8 cellular contexts compared by ENCODE assay signal in genomic region chr6:37547564-37548061, GRCh38. TPM values are rescaled to one million over a fixed set of nuclear protein-coding genes. Genes with fewer than 3 reads are reported as not detected.
DNase-seq lines count a peak whose midpoint lies in the region; ATAC-seq, FAIRE-seq and TF ChIP-seq lines count a peak whose summit lies in the region.

No MANE protein-coding gene starts in this region.

- H3K4me3 Mint-ChIP-seq in activated CD4-positive, alpha-beta T cell treated with anti-CD3 and anti-CD28 coated beads, Interleukin-2, amount 10 ng/mL, durations not matched to agents 24 days and 14 days: peak overlapping the region; percentile 7

- peak; percentile 72 for DNase-seq in activated CD4-positive, alpha-beta T cell treated with anti-CD3 and anti-CD28 coated beads, Interleukin-2, amount 10 ng/mL, durations not matched to agents 24 days and 14 days
- no peak for DNase-seq in activated CD4-positive, alpha-beta T cell treated with anti-CD3 and anti-CD28 coated beads, Interleukin-2, amount 50 U/mL, for 4 hours
- DNase-seq in NCI-H2029 treated with DMSO at 0.1 percent for 48 hours (lab: John Stamatoyannopoulos, UW): peak; percentile 51
- peak; percentile 22 for DNase-seq in central memory CD4-positive, alpha-beta T cell
- peak; percentile 47 for DNase-seq in skeletal muscle cell (ENCODE audit: low read depth)
- no peak for DNase-seq in H54 (ENCODE audit: insufficient read length, low spot score)
- DNase-seq in HuH-7.5 (ENCODE audit: low spot score): no peak

- no peaks in the 10 kb centered on the region for H3K36me3 Mint-ChIP-seq in activated CD4-positive, alpha-beta T cell treated with anti-CD3 and anti-CD28 coated beads, Interleukin-2, amount 10 ng/mL, durations not matched to agents 24 days and 14 days (ENCODE audit: low read depth)

- no peak for TF ChIP-seq POLR2A in H54 (IDR thresholded peaks at IDR 0.05; ENCODE audit: low read depth, low read length)

- H3K27ac Mint-ChIP-seq in activated CD4-positive, alpha-beta T cell treated with anti-CD3 and anti-CD28 coated beads, Interleukin-2, amount 10 ng/mL, durations not matched to agents 24 days and 14 days: peak overlapping the region; percentile 49

- H3K4me3 ChIP-seq in skeletal muscle cell (ENCODE audit: low read depth, low read length): no peak overlapping the region

- ATAC-seq in HG02840 (IDR thresholded peaks at IDR 0.05; ENCODE audit: low FRiP score, unreplicated experiment): no peak

- no peaks in the 10 kb centered on the region for H3K9me3 Mint-ChIP-seq in activated CD4-positive, alpha-beta T cell treated with anti-CD3 and anti-CD28 coated beads, Interleukin-2, amount 10 ng/mL, durations not matched to agents 24 days and 14 days

- H3K4me1 Mint-ChIP-seq in activated CD4-positive, alpha-beta T cell treated with anti-CD3 and anti-CD28 coated beads, Interleukin-2, amount 10 ng/mL, durations not matched to agents 24 days and 14 days: peaks cover 14% of the 10 kb centered on the region

- FAIRE-seq in H54 (lab: Jason Lieb, UNC): no peak

- intact Hi-C loops in activated CD4-positive, alpha-beta T cell treated with anti-CD3 and anti-CD28 coated beads, Interleukin-2, amount 10 ng/mL, durations not matched to agents 24 days and 14 days (cut with micrococcal nuclease): no loop called here

- H3K27me3 Mint-ChIP-seq in activated CD4-positive, alpha-beta T cell treated with anti-CD3 and anti-CD28 coated beads, Interleukin-2, amount 10 ng/mL, durations not matched to agents 24 days and 14 days: no peaks in the 10 kb centered on the region

RNA-seq across cellular contexts. Expression of gene CCDC167, which starts 47.9 kb away (rescaled TPM):
- total RNA-seq in activated CD4-positive, alpha-beta T cell treated with anti-CD3 and anti-CD28 coated beads, Interleukin-2, amount 10 ng/mL, durations not matched to agents 24 days and 14 days: 59.1 and 62.4 TPM in 2 replicates

Comparison
In these comparisons a context has a peak if more than half of its experiments do, and no peak if none do; other contexts are left out.
1. DNase-seq: peak in activated CD4-positive, alpha-beta T cell treated with anti-CD3 and anti-CD28 coated beads, Interleukin-2, amount 10 ng/mL, durations not matched to agents 24 days and 14 days (single experiment), NCI-H2029 treated with DMSO at 0.1 percent for 48 hours (single experiment), central memory CD4-positive, alpha-beta T cell (single experiment) and skeletal muscle cell (single experiment); none in activated CD4-positive, alpha-beta T cell treated with anti-CD3 and anti-CD28 coated beads, Interleukin-2, amount 50 U/mL, for 4 hours (0 of 2), H54 (single experiment) and HuH-7.5 (single experiment).